Comparison of ENCODE assay signal across 9 cellular contexts in the genomic region with DNA sequence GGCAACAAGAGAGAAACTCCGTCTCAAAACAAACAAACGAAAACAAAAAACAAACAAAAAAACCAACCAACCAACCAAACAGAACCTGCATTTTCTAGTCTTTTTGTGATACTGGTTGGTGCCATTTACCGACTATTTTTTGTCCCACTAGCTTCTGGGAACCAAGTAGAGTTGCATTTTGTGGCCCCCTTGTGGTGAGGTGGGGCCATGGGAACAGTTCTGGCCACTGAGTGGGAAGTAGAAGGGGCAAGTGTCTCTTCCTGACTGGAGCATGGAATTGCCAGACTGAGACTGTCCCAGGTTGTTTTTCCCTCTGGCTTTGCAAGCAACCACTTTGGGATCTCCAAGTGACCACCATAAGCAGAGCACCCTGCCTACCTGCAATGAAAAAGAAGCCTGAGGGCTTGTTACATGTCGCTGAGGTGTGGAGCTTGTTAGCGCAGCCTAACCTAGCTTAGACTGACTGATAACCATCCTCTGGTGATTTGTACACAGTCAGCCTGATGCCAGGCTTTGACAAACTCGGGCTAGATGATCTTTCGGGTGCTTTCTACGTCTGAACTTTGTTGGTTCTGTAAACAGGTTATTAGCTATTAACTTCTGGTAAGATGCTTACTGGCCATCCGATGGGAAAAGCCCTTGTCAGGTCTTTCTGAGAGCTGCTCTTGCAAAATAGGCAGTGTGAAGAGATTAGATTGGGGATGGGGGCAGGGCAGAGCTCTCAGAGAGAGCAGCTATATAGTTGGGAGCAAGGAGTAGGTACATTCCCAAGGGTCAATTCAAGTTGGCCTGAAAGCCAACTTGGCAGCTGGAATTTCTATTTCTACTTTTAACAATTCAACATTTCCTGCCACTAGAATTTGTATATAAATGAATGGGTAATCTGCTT.
DNase-seq lines count a peak whose midpoint lies in the region; ATAC-seq, FAIRE-seq and TF ChIP-seq lines count a peak whose summit lies in the region.
"Had no signal": no experiment of that assay in that cellular context is flagged by ENCODE, and none has a peak within 500 bp of the region (broad histone marks: within the 10 kb centered on the region; RNA-seq: fewer than 3 reads in every experiment).

No MANE protein-coding gene starts in this region.

- in situ Hi-C loops in KBM-7 (cut with MboI; ENCODE audit: low pct_unique_long_range_greater_than_20kb, low sequenced_read_pairs), result no loop called here

- H3K9ac ChIP-seq in kidney (ENCODE audit: low read length in 2 of 2), result no peak overlapping the region

- DNase-seq in DMS 273 (lab: John Stamatoyannopoulos, UW; ENCODE audit: unreplicated experiment), result peak; percentile 65
- no peak for DNase-seq in DMS 273 treated with DMSO at 0.1 percent for 48 hours (lab: John Stamatoyannopoulos, UW)
- DNase-seq in KBM-7, result peak; percentile 54
- peak; percentile 2 for DNase-seq in activated CD4-positive, alpha-beta T cell treated with anti-CD3 and anti-CD28 coated beads, Interleukin-2, amount 50 U/mL, for 1 hour
- DNase-seq in kidney, result no peak
- no peak for DNase-seq in NCI-H2029 treated with DMSO at 0.1 percent for 48 hours (lab: John Stamatoyannopoulos, UW)
- no peak for DNase-seq in ureter (ENCODE audit: low spot score)

- no peak for FAIRE-seq in kidney (lab: Jason Lieb, UNC)
- FAIRE-seq: A204.1 had no signal

- H3K4me3 ChIP-seq in kidney (ENCODE audit: low read length in 2 of 2), result no peak overlapping the region

- H3K27ac ChIP-seq in kidney (ENCODE audit: low read depth in 2 of 2, low read length in 2 of 2), result no peak overlapping the region

- intact Hi-C loops in kidney (cut with DNase I), result no loop called here

- no peaks in the 10 kb centered on the region for H3K36me3 ChIP-seq in kidney (ENCODE audit: control insufficient read depth in 1 of 2, insufficient read depth in 2 of 2, low read length in 2 of 2)

- H3K4me1 ChIP-seq in kidney (ENCODE audit: control insufficient read depth in 1 of 2, insufficient read depth in 1 of 2, low read depth in 1 of 2, low read length in 2 of 2), result no peaks in the 10 kb centered on the region

- no peaks in the 10 kb centered on the region for H3K9me3 ChIP-seq in kidney (ENCODE audit: control insufficient read depth in 1 of 2, low read length in 2 of 2)

- TF ChIP-seq CTCF in kidney (IDR thresholded peaks at IDR 0.05; ENCODE audit: borderline replicate concordance, extremely low read depth, insufficient read depth), result peak; percentile 46

- peak; percentile 63 for ATAC-seq in GM19023 (IDR thresholded peaks at IDR 0.05; ENCODE audit: unreplicated experiment)

Comparison
In these comparisons a context has a peak if more than half of its experiments do, and no peak if none do; other contexts are left out.
1. DNase-seq: peak in DMS 273 (single experiment), KBM-7 (single experiment) and activated CD4-positive, alpha-beta T cell treated with anti-CD3 and anti-CD28 coated beads, Interleukin-2, amount 50 U/mL, for 1 hour (single experiment); none in DMS 273 treated with DMSO at 0.1 percent for 48 hours (single experiment), kidney (single experiment), NCI-H2029 treated with DMSO at 0.1 percent for 48 hours (single experiment) and ureter (single experiment).